ENCODE assay signal across 1 cellular context in genomic region chr1:4960782-4961475, GRCh38.
TF ChIP-seq lines count a peak whose summit lies in the region.

No MANE protein-coding gene starts in this region.

TF ChIP-seq in H1, 55 proteins besides CTCF, POLR2A, EP300 and RAD21:
- TF ChIP-seq SIN3A (conservative IDR thresholded peaks at IDR 0.05 in 1 of 2, IDR thresholded peaks at IDR 0.05 in 1 of 2; ENCODE audit: low read depth in 1 of 2, low read length in 2 of 2) (no peak), CHD7 (IDR thresholded peaks at IDR 0.05; ENCODE audit: insufficient replicate concordance, low read length) (no peak), ZNF274 (IDR thresholded peaks at IDR 0.05; ENCODE audit: borderline replicate concordance, extremely low read depth, low read length) (no peak), E2F6 (IDR thresholded peaks at IDR 0.05) (no peak), JUND (IDR thresholded peaks at IDR 0.05; ENCODE audit: low read length) (no peak), ASH2L (IDR thresholded peaks at IDR 0.05; ENCODE audit: low read length) (no peak), PHF8 (conservative IDR thresholded peaks at IDR 0.05; ENCODE audit: low read depth, low read length) (no peak)
- TF ChIP-seq, protein P1, sequence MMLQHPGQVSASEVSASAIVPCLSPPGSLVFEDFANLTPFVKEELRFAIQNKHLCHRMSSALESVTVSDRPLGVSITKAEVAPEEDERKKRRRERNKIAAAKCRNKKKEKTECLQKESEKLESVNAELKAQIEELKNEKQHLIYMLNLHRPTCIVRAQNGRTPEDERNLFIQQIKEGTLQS (IDR thresholded peaks at IDR 0.05; ENCODE audit: insufficient read depth, low read depth, low read length): no peak
TF ChIP-seq in H1: peak in this region for 0.
